Comparison of ENCODE assay signal across 1 cellular context in the genomic region with DNA sequence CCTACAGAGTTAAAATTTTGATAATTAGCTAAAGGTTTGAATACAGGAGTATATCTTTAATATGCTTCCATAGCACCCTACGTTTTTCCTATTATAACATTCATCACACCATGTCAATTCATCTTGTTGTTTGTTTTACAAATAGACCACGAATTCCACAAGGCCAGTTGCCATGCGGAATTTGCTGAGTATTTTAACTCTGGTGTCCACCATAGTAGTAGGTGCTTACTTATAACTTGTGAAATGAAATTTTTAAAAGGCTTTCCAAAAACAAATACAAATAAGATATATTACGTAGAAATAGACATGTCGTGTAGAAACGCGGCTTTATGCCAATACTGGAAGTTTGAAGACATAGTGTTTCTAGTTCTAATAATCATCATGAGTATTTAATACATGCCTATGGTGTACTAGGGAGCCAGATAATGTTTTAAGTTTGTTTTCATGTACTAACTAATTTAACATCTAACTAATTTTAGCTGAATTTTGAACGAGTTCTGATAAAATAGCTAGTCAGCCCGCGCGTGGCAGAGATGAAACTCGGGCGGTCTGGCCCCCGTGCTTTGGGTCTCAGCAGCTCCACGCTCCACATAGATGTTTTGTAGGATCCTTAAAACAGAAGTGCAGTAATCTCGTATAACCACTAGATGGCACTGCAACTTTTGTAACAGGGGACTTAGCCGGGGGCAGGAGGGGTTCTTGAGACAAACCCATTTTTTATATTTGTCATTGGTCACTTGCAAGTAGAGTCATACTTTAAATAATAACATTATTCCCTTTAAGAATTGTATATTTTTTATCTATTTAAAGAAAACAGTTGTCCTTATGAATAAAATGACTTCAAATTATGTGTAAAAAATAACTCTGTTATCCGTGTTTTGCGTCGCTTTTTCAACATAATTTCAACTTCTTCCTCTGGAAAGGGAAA.
TF ChIP-seq lines count a peak whose summit lies in the region.

No MANE protein-coding gene starts in this region.

TF ChIP-seq in GM23338, 12 proteins besides CTCF, POLR2A, EP300 and RAD21 (continued from another document):
- TF ChIP-seq, protein P1, sequence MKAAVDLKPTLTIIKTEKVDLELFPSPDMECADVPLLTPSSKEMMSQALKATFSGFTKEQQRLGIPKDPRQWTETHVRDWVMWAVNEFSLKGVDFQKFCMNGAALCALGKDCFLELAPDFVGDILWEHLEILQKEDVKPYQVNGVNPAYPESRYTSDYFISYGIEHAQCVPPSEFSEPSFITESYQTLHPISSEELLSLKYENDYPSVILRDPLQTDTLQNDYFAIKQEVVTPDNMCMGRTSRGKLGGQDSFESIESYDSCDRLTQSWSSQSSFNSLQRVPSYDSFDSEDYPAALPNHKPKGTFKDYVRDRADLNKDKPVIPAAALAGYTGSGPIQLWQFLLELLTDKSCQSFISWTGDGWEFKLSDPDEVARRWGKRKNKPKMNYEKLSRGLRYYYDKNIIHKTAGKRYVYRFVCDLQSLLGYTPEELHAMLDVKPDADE (IDR thresholded peaks at IDR 0.05): no peak
- TF ChIP-seq POLR2AphosphoS5 (IDR thresholded peaks at IDR 0.05; ENCODE audit: low read depth) (no peak), EZH2phosphoT487 (IDR thresholded peaks at IDR 0.05; ENCODE audit: unreplicated experiment) (no peak), EZH2 (IDR thresholded peaks at IDR 0.05; ENCODE audit: low read depth, unreplicated experiment) (no peak), ZNF114 (CRISPR knock-in tag; IDR thresholded peaks at IDR 0.05) (no peak), CREB1 (CRISPR knock-in tag; IDR thresholded peaks at IDR 0.05; ENCODE audit: low read depth) (no peak)
- TF ChIP-seq, protein P2, sequence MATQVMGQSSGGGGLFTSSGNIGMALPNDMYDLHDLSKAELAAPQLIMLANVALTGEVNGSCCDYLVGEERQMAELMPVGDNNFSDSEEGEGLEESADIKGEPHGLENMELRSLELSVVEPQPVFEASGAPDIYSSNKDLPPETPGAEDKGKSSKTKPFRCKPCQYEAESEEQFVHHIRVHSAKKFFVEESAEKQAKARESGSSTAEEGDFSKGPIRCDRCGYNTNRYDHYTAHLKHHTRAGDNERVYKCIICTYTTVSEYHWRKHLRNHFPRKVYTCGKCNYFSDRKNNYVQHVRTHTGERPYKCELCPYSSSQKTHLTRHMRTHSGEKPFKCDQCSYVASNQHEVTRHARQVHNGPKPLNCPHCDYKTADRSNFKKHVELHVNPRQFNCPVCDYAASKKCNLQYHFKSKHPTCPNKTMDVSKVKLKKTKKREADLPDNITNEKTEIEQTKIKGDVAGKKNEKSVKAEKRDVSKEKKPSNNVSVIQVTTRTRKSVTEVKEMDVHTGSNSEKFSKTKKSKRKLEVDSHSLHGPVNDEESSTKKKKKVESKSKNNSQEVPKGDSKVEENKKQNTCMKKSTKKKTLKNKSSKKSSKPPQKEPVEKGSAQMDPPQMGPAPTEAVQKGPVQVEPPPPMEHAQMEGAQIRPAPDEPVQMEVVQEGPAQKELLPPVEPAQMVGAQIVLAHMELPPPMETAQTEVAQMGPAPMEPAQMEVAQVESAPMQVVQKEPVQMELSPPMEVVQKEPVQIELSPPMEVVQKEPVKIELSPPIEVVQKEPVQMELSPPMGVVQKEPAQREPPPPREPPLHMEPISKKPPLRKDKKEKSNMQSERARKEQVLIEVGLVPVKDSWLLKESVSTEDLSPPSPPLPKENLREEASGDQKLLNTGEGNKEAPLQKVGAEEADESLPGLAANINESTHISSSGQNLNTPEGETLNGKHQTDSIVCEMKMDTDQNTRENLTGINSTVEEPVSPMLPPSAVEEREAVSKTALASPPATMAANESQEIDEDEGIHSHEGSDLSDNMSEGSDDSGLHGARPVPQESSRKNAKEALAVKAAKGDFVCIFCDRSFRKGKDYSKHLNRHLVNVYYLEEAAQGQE (IDR thresholded peaks at IDR 0.05; ENCODE audit: unreplicated experiment): no peak
- TF ChIP-seq, protein P3, sequence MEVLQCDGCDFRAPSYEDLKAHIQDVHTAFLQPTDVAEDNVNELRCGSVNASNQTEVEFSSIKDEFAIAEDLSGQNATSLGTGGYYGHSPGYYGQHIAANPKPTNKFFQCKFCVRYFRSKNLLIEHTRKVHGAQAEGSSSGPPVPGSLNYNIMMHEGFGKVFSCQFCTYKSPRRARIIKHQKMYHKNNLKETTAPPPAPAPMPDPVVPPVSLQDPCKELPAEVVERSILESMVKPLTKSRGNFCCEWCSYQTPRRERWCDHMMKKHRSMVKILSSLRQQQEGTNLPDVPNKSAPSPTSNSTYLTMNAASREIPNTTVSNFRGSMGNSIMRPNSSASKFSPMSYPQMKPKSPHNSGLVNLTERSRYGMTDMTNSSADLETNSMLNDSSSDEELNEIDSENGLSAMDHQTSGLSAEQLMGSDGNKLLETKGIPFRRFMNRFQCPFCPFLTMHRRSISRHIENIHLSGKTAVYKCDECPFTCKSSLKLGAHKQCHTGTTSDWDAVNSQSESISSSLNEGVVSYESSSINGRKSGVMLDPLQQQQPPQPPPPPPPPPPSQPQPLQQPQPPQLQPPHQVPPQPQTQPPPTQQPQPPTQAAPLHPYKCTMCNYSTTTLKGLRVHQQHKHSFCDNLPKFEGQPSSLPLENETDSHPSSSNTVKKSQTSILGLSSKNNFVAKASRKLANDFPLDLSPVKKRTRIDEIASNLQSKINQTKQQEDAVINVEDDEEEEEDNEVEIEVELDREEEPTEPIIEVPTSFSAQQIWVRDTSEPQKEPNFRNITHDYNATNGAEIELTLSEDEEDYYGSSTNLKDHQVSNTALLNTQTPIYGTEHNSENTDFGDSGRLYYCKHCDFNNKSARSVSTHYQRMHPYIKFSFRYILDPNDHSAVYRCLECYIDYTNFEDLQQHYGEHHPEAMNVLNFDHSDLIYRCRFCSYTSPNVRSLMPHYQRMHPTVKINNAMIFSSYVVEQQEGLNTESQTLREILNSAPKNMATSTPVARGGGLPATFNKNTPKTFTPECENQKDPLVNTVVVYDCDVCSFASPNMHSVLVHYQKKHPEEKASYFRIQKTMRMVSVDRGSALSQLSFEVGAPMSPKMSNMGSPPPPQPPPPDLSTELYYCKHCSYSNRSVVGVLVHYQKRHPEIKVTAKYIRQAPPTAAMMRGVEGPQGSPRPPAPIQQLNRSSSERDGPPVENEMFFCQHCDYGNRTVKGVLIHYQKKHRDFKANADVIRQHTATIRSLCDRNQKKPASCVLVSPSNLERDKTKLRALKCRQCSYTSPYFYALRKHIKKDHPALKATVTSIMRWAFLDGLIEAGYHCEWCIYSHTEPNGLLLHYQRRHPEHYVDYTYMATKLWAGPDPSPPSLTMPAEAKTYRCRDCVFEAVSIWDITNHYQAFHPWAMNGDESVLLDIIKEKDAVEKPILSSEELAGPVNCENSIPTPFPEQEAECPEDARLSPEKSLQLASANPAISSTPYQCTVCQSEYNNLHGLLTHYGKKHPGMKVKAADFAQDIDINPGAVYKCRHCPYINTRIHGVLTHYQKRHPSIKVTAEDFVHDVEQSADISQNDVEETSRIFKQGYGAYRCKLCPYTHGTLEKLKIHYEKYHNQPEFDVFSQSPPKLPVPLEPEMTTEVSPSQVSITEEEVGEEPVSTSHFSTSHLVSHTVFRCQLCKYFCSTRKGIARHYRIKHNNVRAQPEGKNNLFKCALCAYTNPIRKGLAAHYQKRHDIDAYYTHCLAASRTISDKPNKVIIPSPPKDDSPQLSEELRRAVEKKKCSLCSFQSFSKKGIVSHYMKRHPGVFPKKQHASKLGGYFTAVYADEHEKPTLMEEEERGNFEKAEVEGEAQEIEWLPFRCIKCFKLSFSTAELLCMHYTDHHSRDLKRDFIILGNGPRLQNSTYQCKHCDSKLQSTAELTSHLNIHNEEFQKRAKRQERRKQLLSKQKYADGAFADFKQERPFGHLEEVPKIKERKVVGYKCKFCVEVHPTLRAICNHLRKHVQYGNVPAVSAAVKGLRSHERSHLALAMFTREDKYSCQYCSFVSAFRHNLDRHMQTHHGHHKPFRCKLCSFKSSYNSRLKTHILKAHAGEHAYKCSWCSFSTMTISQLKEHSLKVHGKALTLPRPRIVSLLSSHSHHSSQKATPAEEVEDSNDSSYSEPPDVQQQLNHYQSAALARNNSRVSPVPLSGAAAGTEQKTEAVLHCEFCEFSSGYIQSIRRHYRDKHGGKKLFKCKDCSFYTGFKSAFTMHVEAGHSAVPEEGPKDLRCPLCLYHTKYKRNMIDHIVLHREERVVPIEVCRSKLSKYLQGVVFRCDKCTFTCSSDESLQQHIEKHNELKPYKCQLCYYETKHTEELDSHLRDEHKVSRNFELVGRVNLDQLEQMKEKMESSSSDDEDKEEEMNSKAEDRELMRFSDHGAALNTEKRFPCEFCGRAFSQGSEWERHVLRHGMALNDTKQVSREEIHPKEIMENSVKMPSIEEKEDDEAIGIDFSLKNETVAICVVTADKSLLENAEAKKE (CRISPR knock-in tag; IDR thresholded peaks at IDR 0.05): no peak
TF ChIP-seq in GM23338: peak in this region for 0.
